24 cellular contexts compared by ENCODE assay signal in genomic region chr14:37721976-37722659, GRCh38.
DNase-seq lines count a peak whose midpoint lies in the region; ATAC-seq, FAIRE-seq and TF ChIP-seq lines count a peak whose summit lies in the region.
"Had no signal": no experiment of that assay in that cellular context is flagged by ENCODE, and none has a peak within 500 bp of the region (broad histone marks: within the 10 kb centered on the region; RNA-seq: fewer than 3 reads in every experiment).

No MANE protein-coding gene starts in this region.

- no peak overlapping the region for H3K9ac ChIP-seq in adipocyte (ENCODE audit: low read length)

- DNase-seq in ACHN (peak; percentile 63), HPDE6-E6E7 (ENCODE audit: extremely low spot score) (peak; percentile 15), adipocyte (ENCODE audit: low read depth) (peak; percentile 6), glomerular visceral epithelial cell (ENCODE audit: extremely low spot score) (peak; percentile 21), COLO668 (lab: John Stamatoyannopoulos, UW; ENCODE audit: unreplicated experiment) (no peak), T-helper 17 cell (no peak), D721Med (ENCODE audit: insufficient read length, low spot score) (no peak)
- no peak for DNase-seq in activated CD4-positive, alpha-beta T cell treated with anti-CD3 and anti-CD28 coated beads for 1 hour
- DNase-seq: activated CD4-positive, alpha-beta T cell treated with anti-CD3 and anti-CD28 coated beads for 36 hours; activated T-cell treated with anti-CD3 and anti-CD28 coated beads, Interleukin-2, amount 50 U/mL, for 72 hours; BE2C; Caco-2; effector CD8-positive, alpha-beta T cell; H9; mucosa of descending colon; NCI-H187 treated with DMSO at 0.1 percent for 48 hours; NCI-H2227 treated with DMSO at 0.1 percent for 48 hours; NCI-H82; SHP77; stomach had no signal

- no peak overlapping the region for H3K4me3 ChIP-seq in adipocyte (ENCODE audit: low read length)
- H3K4me3 ChIP-seq: mucosa of descending colon, stomach, tibial nerve had no signal

- in situ Hi-C loops in ACHN (cut with HindIII; ENCODE audit: low pct_ligation_motif_present, low pct_unique_long_range_greater_than_20kb, low sequenced_read_pairs), result no loop called here

- no peak for FAIRE-seq in D721Med (lab: Jason Lieb, UNC)

- H3K4me1 ChIP-seq in adipocyte (ENCODE audit: control insufficient read depth, insufficient read depth, low read length), result no peaks in the 10 kb centered on the region
- H3K4me1 ChIP-seq: BE2C, Caco-2, stomach, tibial nerve had no signal

- no peaks in the 10 kb centered on the region for H3K36me3 ChIP-seq in adipocyte (ENCODE audit: control insufficient read depth, insufficient read depth, low read length, severe bottlenecking)
- H3K36me3 ChIP-seq: BE2C, stomach, tibial nerve had no signal

- no peaks in the 10 kb centered on the region for H3K4me1 Mint-ChIP-seq in T-helper 17 cell
- H3K4me1 Mint-ChIP-seq: activated CD4-positive, alpha-beta T cell treated with anti-CD3 and anti-CD28 coated beads for 36 hours; activated naive CD4-positive, alpha-beta T cell treated with anti-CD3 and anti-CD28 coated beads, Interleukin-2, amount 50 U/mL, for 24 hours; H9; neural crest cell had no signal

- TF ChIP-seq CTCF in D721Med (IDR thresholded peaks at IDR 0.05; ENCODE audit: insufficient read depth, missing control alignments), result no peak

- no peak for ATAC-seq in T-helper 17 cell
- ATAC-seq: activated CD4-positive, alpha-beta T cell treated with anti-CD3 and anti-CD28 coated beads for 36 hours; activated T-cell treated with anti-CD3 and anti-CD28 coated beads, Interleukin-2, amount 50 U/mL, for 72 hours; mucosa of descending colon; sciatic nerve had no signal

- H3K27ac Mint-ChIP-seq in T-helper 17 cell, result no peak overlapping the region
- H3K27ac Mint-ChIP-seq: activated CD4-positive, alpha-beta T cell treated with anti-CD3 and anti-CD28 coated beads for 36 hours; activated naive CD4-positive, alpha-beta T cell treated with anti-CD3 and anti-CD28 coated beads, Interleukin-2, amount 50 U/mL, for 24 hours; activated T-cell treated with anti-CD3 and anti-CD28 coated beads, Interleukin-2, amount 50 U/mL, for 72 hours; H9 had no signal

- H3K4me3 Mint-ChIP-seq in T-helper 17 cell, result no peak overlapping the region
- H3K4me3 Mint-ChIP-seq: activated CD4-positive, alpha-beta T cell treated with anti-CD3 and anti-CD28 coated beads for 36 hours; activated naive CD4-positive, alpha-beta T cell treated with anti-CD3 and anti-CD28 coated beads, Interleukin-2, amount 50 U/mL, for 24 hours; activated T-cell treated with anti-CD3 and anti-CD28 coated beads, Interleukin-2, amount 50 U/mL, for 72 hours; H9; neural crest cell had no signal

- H3K9me3 ChIP-seq in adipocyte (ENCODE audit: control insufficient read depth, low read length) (no peaks in the 10 kb centered on the region), T-helper 17 cell (ENCODE audit: control insufficient read depth, low read length, poor library complexity, severe bottlenecking) (no peaks in the 10 kb centered on the region)
- H3K9me3 ChIP-seq: BE2C, Caco-2, mucosa of descending colon, stomach, tibial nerve had no signal

- no peaks in the 10 kb centered on the region for H3K27me3 ChIP-seq in adipocyte (replicated peaks; ENCODE audit: control insufficient read depth, insufficient read depth, low read length)
- H3K27me3 ChIP-seq: BE2C, stomach, tibial nerve had no signal

- no peaks in the 10 kb centered on the region for H3K36me3 Mint-ChIP-seq in T-helper 17 cell (ENCODE audit: low read depth)
- H3K36me3 Mint-ChIP-seq: activated naive CD4-positive, alpha-beta T cell treated with anti-CD3 and anti-CD28 coated beads, Interleukin-2, amount 50 U/mL, for 24 hours had no signal

- H3K27me3 Mint-ChIP-seq in T-helper 17 cell, result no peaks in the 10 kb centered on the region
- H3K27me3 Mint-ChIP-seq: activated CD4-positive, alpha-beta T cell treated with anti-CD3 and anti-CD28 coated beads for 36 hours; activated naive CD4-positive, alpha-beta T cell treated with anti-CD3 and anti-CD28 coated beads, Interleukin-2, amount 50 U/mL, for 24 hours had no signal

Comparison
In these comparisons a context has a peak if more than half of its experiments do, and no peak if none do; other contexts are left out.
1. DNase-seq: peak in ACHN (single experiment), HPDE6-E6E7 (single experiment), adipocyte (single experiment) and glomerular visceral epithelial cell (single experiment); none in COLO668 (single experiment), activated CD4-positive, alpha-beta T cell treated with anti-CD3 and anti-CD28 coated beads for 1 hour (single experiment), T-helper 17 cell (0 of 3) and D721Med (single experiment).